1 cellular context compared by ENCODE assay signal in genomic region chr2:126776701-126777619, GRCh38.
TF ChIP-seq lines count a peak whose summit lies in the region.

No MANE protein-coding gene starts in this region.

TF ChIP-seq in HepG2, 621 proteins besides CTCF, POLR2A, EP300 and RAD21 (continued from another document and continues in another):
- no peak for TF ChIP-seq AFF4 (CRISPR knock-in tag; IDR thresholded peaks at IDR 0.05)
- TF ChIP-seq, protein P1, sequence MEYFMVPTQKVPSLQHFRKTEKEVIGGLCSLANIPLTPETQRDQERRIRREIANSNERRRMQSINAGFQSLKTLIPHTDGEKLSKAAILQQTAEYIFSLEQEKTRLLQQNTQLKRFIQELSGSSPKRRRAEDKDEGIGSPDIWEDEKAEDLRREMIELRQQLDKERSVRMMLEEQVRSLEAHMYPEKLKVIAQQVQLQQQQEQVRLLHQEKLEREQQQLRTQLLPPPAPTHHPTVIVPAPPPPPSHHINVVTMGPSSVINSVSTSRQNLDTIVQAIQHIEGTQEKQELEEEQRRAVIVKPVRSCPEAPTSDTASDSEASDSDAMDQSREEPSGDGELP (IDR thresholded peaks at IDR 0.05; ENCODE audit: borderline replicate concordance, low read depth) = no peak
- TF ChIP-seq, protein P2, sequence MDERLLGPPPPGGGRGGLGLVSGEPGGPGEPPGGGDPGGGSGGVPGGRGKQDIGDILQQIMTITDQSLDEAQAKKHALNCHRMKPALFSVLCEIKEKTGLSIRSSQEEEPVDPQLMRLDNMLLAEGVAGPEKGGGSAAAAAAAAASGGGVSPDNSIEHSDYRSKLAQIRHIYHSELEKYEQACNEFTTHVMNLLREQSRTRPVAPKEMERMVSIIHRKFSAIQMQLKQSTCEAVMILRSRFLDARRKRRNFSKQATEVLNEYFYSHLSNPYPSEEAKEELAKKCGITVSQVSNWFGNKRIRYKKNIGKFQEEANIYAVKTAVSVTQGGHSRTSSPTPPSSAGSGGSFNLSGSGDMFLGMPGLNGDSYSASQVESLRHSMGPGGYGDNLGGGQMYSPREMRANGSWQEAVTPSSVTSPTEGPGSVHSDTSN (CRISPR knock-in tag; IDR thresholded peaks at IDR 0.05) = no peak
- TF ChIP-seq LCORL (IDR thresholded peaks at IDR 0.05) = no peak
- TF ChIP-seq LCORL (CRISPR knock-in tag; IDR thresholded peaks at IDR 0.05) = 0 out of 2 replicates have a peak, but pooled peaks have one; percentile 32
- no peak for TF ChIP-seq ATM (IDR thresholded peaks at IDR 0.05; ENCODE audit: borderline replicate concordance)
- TF ChIP-seq ZBTB7A (CRISPR knock-in tag; IDR thresholded peaks at IDR 0.05) = no peak
- TF ChIP-seq, protein P3, sequence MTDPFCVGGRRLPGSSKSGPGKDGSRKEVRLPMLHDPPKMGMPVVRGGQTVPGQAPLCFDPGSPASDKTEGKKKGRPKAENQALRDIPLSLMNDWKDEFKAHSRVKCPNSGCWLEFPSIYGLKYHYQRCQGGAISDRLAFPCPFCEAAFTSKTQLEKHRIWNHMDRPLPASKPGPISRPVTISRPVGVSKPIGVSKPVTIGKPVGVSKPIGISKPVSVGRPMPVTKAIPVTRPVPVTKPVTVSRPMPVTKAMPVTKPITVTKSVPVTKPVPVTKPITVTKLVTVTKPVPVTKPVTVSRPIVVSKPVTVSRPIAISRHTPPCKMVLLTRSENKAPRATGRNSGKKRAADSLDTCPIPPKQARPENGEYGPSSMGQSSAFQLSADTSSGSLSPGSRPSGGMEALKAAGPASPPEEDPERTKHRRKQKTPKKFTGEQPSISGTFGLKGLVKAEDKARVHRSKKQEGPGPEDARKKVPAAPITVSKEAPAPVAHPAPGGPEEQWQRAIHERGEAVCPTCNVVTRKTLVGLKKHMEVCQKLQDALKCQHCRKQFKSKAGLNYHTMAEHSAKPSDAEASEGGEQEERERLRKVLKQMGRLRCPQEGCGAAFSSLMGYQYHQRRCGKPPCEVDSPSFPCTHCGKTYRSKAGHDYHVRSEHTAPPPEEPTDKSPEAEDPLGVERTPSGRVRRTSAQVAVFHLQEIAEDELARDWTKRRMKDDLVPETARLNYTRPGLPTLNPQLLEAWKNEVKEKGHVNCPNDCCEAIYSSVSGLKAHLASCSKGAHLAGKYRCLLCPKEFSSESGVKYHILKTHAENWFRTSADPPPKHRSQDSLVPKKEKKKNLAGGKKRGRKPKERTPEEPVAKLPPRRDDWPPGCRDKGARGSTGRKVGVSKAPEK (CRISPR knock-in tag; IDR thresholded peaks at IDR 0.05; ENCODE audit: borderline replicate concordance) = peak; percentile 87; the same call in 1 of the 2 replicates
- no peak; the same call in 1 of the 2 replicates for TF ChIP-seq ZNF747 (CRISPR knock-in tag; IDR thresholded peaks at IDR 0.05; ENCODE audit: borderline replicate concordance)
- no peak for TF ChIP-seq MIXL1 (CRISPR knock-in tag; IDR thresholded peaks at IDR 0.05)
- TF ChIP-seq ZNF264 (CRISPR knock-in tag; IDR thresholded peaks at IDR 0.05) = no peak
- TF ChIP-seq HNRNPLL (IDR thresholded peaks at IDR 0.05; ENCODE audit: low read depth, low read length, poor library complexity, severe bottlenecking) = no peak
- peak; percentile 44 for TF ChIP-seq RNF2 (conservative IDR thresholded peaks at IDR 0.05; ENCODE audit: low read depth)
- TF ChIP-seq SMAD3 (CRISPR knock-in tag; IDR thresholded peaks at IDR 0.05) = 0 out of 2 replicates have a peak, but pooled peaks have one; percentile 36
- no peak for TF ChIP-seq YEATS2 (CRISPR knock-in tag; IDR thresholded peaks at IDR 0.05; ENCODE audit: borderline replicate concordance)
- TF ChIP-seq TOPORS (CRISPR knock-in tag; IDR thresholded peaks at IDR 0.05) = no peak
- TF ChIP-seq CC2D1A (CRISPR knock-in tag; IDR thresholded peaks at IDR 0.05) = no peak
- TF ChIP-seq ZFP37 (CRISPR knock-in tag; IDR thresholded peaks at IDR 0.05; ENCODE audit: borderline replicate concordance) = no peak
- TF ChIP-seq ZFP41 (CRISPR knock-in tag; IDR thresholded peaks at IDR 0.05; ENCODE audit: borderline replicate concordance) = no peak
- TF ChIP-seq MTERF4 (CRISPR knock-in tag; IDR thresholded peaks at IDR 0.05) = 0 out of 2 replicates have a peak, but pooled peaks have one; percentile 12
- 0 out of 2 replicates have a peak, but pooled peaks have one; percentile 40 for TF ChIP-seq ZNF292 (CRISPR knock-in tag; IDR thresholded peaks at IDR 0.05; ENCODE audit: borderline replicate concordance, low read depth)
- TF ChIP-seq HIVEP1 (CRISPR knock-in tag; IDR thresholded peaks at IDR 0.05) = 0 out of 2 replicates have a peak, but pooled peaks have one; percentile 21
- TF ChIP-seq ZNF234 (CRISPR knock-in tag; conservative IDR thresholded peaks at IDR 0.05) = peak; percentile 70; the same call in 1 of the 2 replicates
- TF ChIP-seq NONO (IDR thresholded peaks at IDR 0.05) = no peak
- peak; percentile 47; the same call in 1 of the 2 replicates for TF ChIP-seq NONO (CRISPR knock-in tag; conservative IDR thresholded peaks at IDR 0.05)
- TF ChIP-seq HMGXB4 (CRISPR knock-in tag; IDR thresholded peaks at IDR 0.05; ENCODE audit: borderline replicate concordance in 1 of 2, low read depth in 1 of 2) = 0 out of 4 replicates have a peak, but pooled peaks have one; percentile 23 to 33
- TF ChIP-seq ZNF784 (CRISPR knock-in tag; IDR thresholded peaks at IDR 0.05; ENCODE audit: borderline replicate concordance) = 0 out of 2 replicates have a peak, but pooled peaks have one; percentile 11
- TF ChIP-seq ZNF724P (CRISPR knock-in tag; IDR thresholded peaks at IDR 0.05; ENCODE audit: borderline replicate concordance) = 0 out of 2 replicates have a peak, but pooled peaks have one; percentile 48
- TF ChIP-seq, protein P4, sequence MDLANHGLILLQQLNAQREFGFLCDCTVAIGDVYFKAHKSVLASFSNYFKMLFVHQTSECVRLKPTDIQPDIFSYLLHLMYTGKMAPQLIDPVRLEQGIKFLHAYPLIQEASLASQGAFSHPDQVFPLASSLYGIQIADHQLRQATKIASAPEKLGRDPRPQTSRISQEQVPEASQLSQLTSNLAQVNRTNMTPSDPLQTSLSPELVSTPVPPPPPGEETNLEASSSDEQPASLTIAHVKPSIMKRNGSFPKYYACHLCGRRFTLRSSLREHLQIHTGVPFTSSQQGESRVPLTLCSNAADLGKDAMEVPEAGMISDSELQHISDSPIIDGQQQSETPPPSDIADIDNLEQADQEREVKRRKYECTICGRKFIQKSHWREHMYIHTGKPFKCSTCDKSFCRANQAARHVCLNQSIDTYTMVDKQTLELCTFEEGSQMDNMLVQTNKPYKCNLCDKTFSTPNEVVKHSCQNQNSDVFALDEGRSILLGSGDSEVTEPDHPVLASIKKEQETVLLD (CRISPR knock-in tag; IDR thresholded peaks at IDR 0.05; ENCODE audit: low read depth) = no peak
- TF ChIP-seq SNAPC4 (CRISPR knock-in tag; IDR thresholded peaks at IDR 0.05) = no peak
- 0 out of 2 replicates have a peak, but pooled peaks have one; percentile 37 for TF ChIP-seq ETV6 (CRISPR knock-in tag; conservative IDR thresholded peaks at IDR 0.05)
- no peak for TF ChIP-seq THAP11 (CRISPR knock-in tag; IDR thresholded peaks at IDR 0.05)
- TF ChIP-seq ZNF350 (CRISPR knock-in tag; IDR thresholded peaks at IDR 0.05; ENCODE audit: borderline replicate concordance, low read depth) = peak; percentile 68; the same call in 1 of the 2 replicates
- TF ChIP-seq XRCC5 (optimal IDR thresholded peaks at IDR 0.05; ENCODE audit: low read length) = peak; percentile 70
- no peak for TF ChIP-seq ZNF652 (CRISPR knock-in tag; IDR thresholded peaks at IDR 0.05; ENCODE audit: borderline replicate concordance, low read depth)
- no peak for TF ChIP-seq SP1 (IDR thresholded peaks at IDR 0.05)
- no peak for TF ChIP-seq SP1 (CRISPR knock-in tag; IDR thresholded peaks at IDR 0.05)
- TF ChIP-seq MAFG (CRISPR knock-in tag; IDR thresholded peaks at IDR 0.05) = no peak
- TF ChIP-seq KLF13 (CRISPR knock-in tag; IDR thresholded peaks at IDR 0.05) = no peak
